ENCODE assay signal across 22 cellular contexts in the genomic region with DNA sequence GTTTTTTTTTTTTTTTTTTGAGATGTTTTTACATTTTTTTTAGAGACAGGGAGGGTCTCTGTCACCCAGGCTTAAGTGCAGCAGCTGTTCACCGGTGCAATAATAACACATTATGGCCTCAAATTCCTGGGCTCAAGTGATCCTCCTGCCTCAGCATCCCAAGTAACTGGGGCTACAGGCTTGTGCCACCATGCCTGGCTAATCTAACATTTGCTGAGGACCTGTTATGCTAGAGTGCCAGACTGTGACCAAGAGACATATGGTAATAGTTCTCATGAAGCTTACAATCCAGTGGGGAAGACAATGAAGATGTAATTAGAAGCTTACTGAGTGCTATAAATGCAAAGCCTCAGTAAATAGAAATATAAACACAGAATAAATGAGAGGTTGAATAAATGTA.
"Had no signal": no experiment of that assay in that cellular context is flagged by ENCODE, and none has a peak within 500 bp of the region (broad histone marks: within the 10 kb centered on the region; RNA-seq: fewer than 3 reads in every experiment).

No MANE protein-coding gene starts in this region.

- H3K27me3 ChIP-seq: brain microvascular endothelial cell, MG63 had no signal

- H3K4me3 ChIP-seq: MG63 had no signal

- DNase-seq: activated CD4-positive, alpha-beta T cell treated with anti-CD3 and anti-CD28 coated beads for 4 hours; activated CD8-positive, alpha-beta memory T cell treated with anti-CD3 and anti-CD28 coated beads, Interleukin-2, amount 50 U/mL, for 4 hours; activated CD8-positive, alpha-beta T cell treated with anti-CD3 and anti-CD28 coated beads for 36 hours; activated gamma-delta T cell treated with Interleukin-2 at 50 U/mL for 16 hours; activated naive CD4-positive, alpha-beta T cell treated with anti-CD3 and anti-CD28 coated beads, Interleukin-2, amount 10 ng/mL, durations not matched to agents 7 days and 5 days; activated naive CD8-positive, alpha-beta T cell treated with anti-CD3 and anti-CD28 coated beads for 36 hours; activated T-cell treated with anti-CD3 and anti-CD28 coated beads, Interleukin-2, amount 50 U/mL, for 72 hours; brain microvascular endothelial cell; cerebellar nuclear complex; MG63; NCI-H1105; NCI-H1436 treated with DMSO at 0.1 percent for 48 hours; NCI-H2029; NCI-H226; NK-92 treated with Interleukin-12 subunit alpha and Interleukin-12 subunit beta, amount 100 ng/mL, for 24 hours; OCI-M1; RPMI8226; SK-N-SH; T-helper 1 cell had no signal

- H3K36me3 ChIP-seq: brain microvascular endothelial cell, MG63 had no signal

- ATAC-seq: activated CD4-positive, CD25-positive, alpha-beta regulatory T cell treated with anti-CD3 and anti-CD28 coated beads, Interleukin-2, amount 50 U/mL, for 24 hours; activated CD8-positive, alpha-beta T cell treated with anti-CD3 and anti-CD28 coated beads for 36 hours; activated T-cell treated with anti-CD3 and anti-CD28 coated beads, Interleukin-2, amount 50 U/mL, for 72 hours; Panc1; Right ventricle myocardium inferior had no signal

- H3K9me3 ChIP-seq: MG63, SK-N-SH had no signal

- H3K27ac ChIP-seq: brain microvascular endothelial cell had no signal
